21 cellular contexts compared by ENCODE assay signal in the genomic region with DNA sequence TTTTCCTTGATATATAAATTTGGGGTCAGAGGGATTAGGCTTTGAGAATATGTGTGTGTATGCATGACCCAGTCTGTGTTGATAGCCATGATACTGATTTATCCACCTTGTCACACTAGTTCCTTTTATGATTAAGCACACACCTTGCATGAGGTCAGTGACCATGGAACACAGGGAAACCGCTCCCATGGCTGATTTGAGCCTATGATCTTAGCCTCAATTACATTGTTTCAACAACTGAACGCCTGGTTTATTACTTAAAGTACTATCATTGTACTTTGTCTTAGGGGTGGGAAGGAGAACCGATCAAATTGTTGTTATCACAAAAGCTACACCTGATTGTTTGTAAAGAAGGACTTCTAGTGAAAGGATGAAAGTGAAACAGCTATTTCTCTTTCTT.
"Had no signal": no experiment of that assay in that cellular context is flagged by ENCODE, and none has a peak within 500 bp of the region (broad histone marks: within the 10 kb centered on the region; RNA-seq: fewer than 3 reads in every experiment).

No MANE protein-coding gene starts in this region.

- H3K9me3 ChIP-seq: ascending aorta, breast epithelium, lower lobe of right lung, prostate gland, right atrium auricular region, suprapubic skin, upper lobe of left lung had no signal

- H3K27me3 ChIP-seq: ascending aorta, breast epithelium, right atrium auricular region, suprapubic skin, upper lobe of left lung had no signal

- H3K4me3 ChIP-seq: ascending aorta, breast epithelium, lower lobe of right lung, prostate gland, right atrium auricular region, SK-N-MC, suprapubic skin, upper lobe of left lung had no signal

- H3K36me3 ChIP-seq: ascending aorta, breast epithelium, lower lobe of right lung, prostate gland, right atrium auricular region, suprapubic skin, upper lobe of left lung had no signal

- ATAC-seq: activated CD8-positive, alpha-beta T cell treated with anti-CD3 and anti-CD28 coated beads, Interleukin-2, amount 10 ng/mL, durations not matched to agents 7 days and 5 days; effector memory CD8-positive, alpha-beta T cell; left cardiac atrium; lower lobe of right lung; T-cell had no signal

- DNase-seq: activated CD4-positive, alpha-beta T cell treated with anti-CD3 and anti-CD28 coated beads for 48 hours; activated CD4-positive, CD25-positive, alpha-beta regulatory T cell; activated CD8-positive, alpha-beta T cell treated with anti-CD3 and anti-CD28 coated beads, Interleukin-2, amount 10 ng/mL, durations not matched to agents 7 days and 5 days; activated effector memory CD4-positive, alpha-beta T cell treated with Interleukin-2 at 50 U/mL for 16 hours; activated naive CD4-positive, alpha-beta T cell treated with anti-CD3 and anti-CD28 coated beads, Interleukin-2, amount 10 ng/mL, durations not matched to agents 7 days and 5 days; activated T-cell treated with anti-CD3 and anti-CD28 coated beads, Interleukin-2, amount 50 U/mL, for 24 hours; cerebellar nuclear complex; effector memory CD8-positive, alpha-beta T cell; left cardiac atrium; lower lobe of right lung; occipital lobe; stimulated activated CD4-positive, alpha-beta T cell treated with anti-CD3 and anti-CD28 coated beads, Interleukin-2, amount 100 ng/mL, for 24 hours; T-cell; T-helper 9 cell; upper lobe of left lung had no signal

- H3K27ac ChIP-seq: ascending aorta, breast epithelium, lower lobe of right lung, prostate gland, right atrium auricular region, SK-N-MC, suprapubic skin, upper lobe of left lung had no signal

- H3K4me1 ChIP-seq: ascending aorta, breast epithelium, lower lobe of right lung, prostate gland had no signal
